Comparison of ENCODE assay signal across 10 cellular contexts in the genomic region with DNA sequence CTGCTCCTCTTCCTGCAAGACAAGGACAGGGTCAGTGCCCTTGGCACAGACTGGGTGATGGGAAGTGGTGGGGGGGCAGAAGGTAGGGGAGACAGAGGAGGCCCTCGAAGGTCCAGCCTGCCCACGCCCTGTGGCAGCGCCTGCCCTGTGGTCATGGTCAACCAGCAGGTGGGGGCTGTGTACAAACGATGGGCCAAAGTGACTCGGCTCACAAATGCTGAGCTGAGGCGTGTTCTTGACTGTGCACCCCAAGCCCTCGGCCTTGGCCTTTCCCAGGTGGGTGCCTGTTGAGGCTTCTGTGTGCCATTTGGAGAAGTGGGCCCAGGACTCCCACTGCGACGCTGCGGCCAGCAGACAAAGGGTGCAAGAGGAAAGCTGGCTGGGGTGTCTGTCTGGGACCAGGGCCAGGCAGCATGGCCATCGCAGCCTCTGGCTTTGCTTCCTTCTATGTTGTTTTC. TPM values are rescaled to one million over a fixed set of nuclear protein-coding genes. Genes with fewer than 3 reads are reported as not detected.
DNase-seq lines count a peak whose midpoint lies in the region; ATAC-seq and TF ChIP-seq lines count a peak whose summit lies in the region.
"Had no signal": no experiment of that assay in that cellular context is flagged by ENCODE, and none has a peak within 500 bp of the region (broad histone marks: within the 10 kb centered on the region; RNA-seq: fewer than 3 reads in every experiment).

No MANE protein-coding gene starts in this region.

- DNase-seq in Caki2 (ENCODE audit: low read depth) = peak; percentile 55
- DNase-seq in dorsolateral prefrontal cortex = no peak
- no peak for DNase-seq in omental fat pad (ENCODE audit: low spot score)
- no peak for DNase-seq in D341Med (ENCODE audit: low spot score)
- DNase-seq in DMS153 treated with DMSO at 0.1 percent for 48 hours (lab: John Stamatoyannopoulos, UW; ENCODE audit: unreplicated experiment) = no peak
- DNase-seq: BE2C; NCI-H146; stimulated activated naive CD4-positive, alpha-beta T cell had no signal

- intact Hi-C loops in dorsolateral prefrontal cortex (cut with DNase I) = no loop called here

- TF ChIP-seq CTCF in dorsolateral prefrontal cortex (IDR thresholded peaks at IDR 0.05 in 54 of 56, conservative IDR thresholded peaks at IDR 0.05 in 2 of 56; ENCODE audit: low read depth in 1 of 56, partially characterized antibody in 56 of 56) = no peak
- TF ChIP-seq CTCF in omental fat pad (IDR thresholded peaks at IDR 0.05) = no peak

- in situ Hi-C loops in Caki2 (cut with HindIII; ENCODE audit: low pct_unique_long_range_greater_than_20kb, low sequenced_read_pairs) = no loop called here

- peak; percentile 60 for ATAC-seq in omental fat pad (ENCODE audit: low FRiP score)
- no peak for ATAC-seq in GM21526 (IDR thresholded peaks at IDR 0.05; ENCODE audit: low FRiP score, unreplicated experiment)

- peak overlapping the region in 3 of 59 donors; percentile 9 to 19 (median 11) for H3K4me3 ChIP-seq in dorsolateral prefrontal cortex

- H3K27ac ChIP-seq in dorsolateral prefrontal cortex = peak overlapping the region in 46 of 59 donors; percentile 3 to 83 (median 56)
- H3K27ac ChIP-seq: neutrophil had no signal

- no peaks in the 10 kb centered on the region for H3K27me3 ChIP-seq in dorsolateral prefrontal cortex
- H3K27me3 ChIP-seq: BE2C, neutrophil had no signal

RNA-seq across cellular contexts. Expression of a gene that starts 22.6 kb away (rescaled TPM):
- total RNA-seq in Caki2 (2014; rRNA removed; shearing (Covaris generic); ENCODE audit: low replicate concordance) = 64.5 and 101 TPM in 2 replicates
- 100 to 1,000 TPM in 82 of 120 experiments, 10 to 100 TPM in 38; 68.5 to 146 (median 109) TPM for total RNA-seq in dorsolateral prefrontal cortex
- total RNA-seq in omental fat pad = 100 to 1,000 TPM; 150 to 231 (median 194) TPM

RNA-seq across cellular contexts. Expression of a gene that starts 38.2 kb away (rescaled TPM):
- 14.4 and 22.7 TPM in 2 replicates for total RNA-seq in Caki2 (2014; rRNA removed; shearing (Covaris generic); ENCODE audit: low replicate concordance)
- total RNA-seq in dorsolateral prefrontal cortex (100 to 1,000 TPM in 1 of 120 experiments, 10 to 100 TPM in 119; 22.0 to 110 (median 35.8) TPM), omental fat pad (10 to 100 TPM; 17.7 to 40.4 (median 30.4) TPM)

RNA-seq across cellular contexts. Expression of a gene that starts 38.4 kb away (rescaled TPM):
- 40.5 and 56.8 TPM in 2 replicates for total RNA-seq in Caki2 (2014; rRNA removed; shearing (Covaris generic); ENCODE audit: low replicate concordance)
- 10 to 100 TPM; 12.5 to 29.2 (median 18.7) TPM for total RNA-seq in dorsolateral prefrontal cortex
- total RNA-seq in omental fat pad = 10 to 100 TPM; 13.6 to 30.2 (median 26.9) TPM

RNA-seq across cellular contexts. Expression of a gene that starts 44.6 kb away (rescaled TPM):
- not detected in 2 replicates for total RNA-seq in Caki2 (2014; rRNA removed; shearing (Covaris generic); ENCODE audit: low replicate concordance)
- total RNA-seq in dorsolateral prefrontal cortex (1 to 10 TPM in 119 of 120 experiments, under 1 TPM in 1; 0.86 to 9.8 (median 3.5) TPM), omental fat pad (1 to 10 TPM in 3 of 4 donors, under 1 TPM in 1; 0.46 to 4.6 (median 1.9) TPM)

RNA-seq across cellular contexts. Expression of a gene that starts 48.9 kb away (rescaled TPM):
- total RNA-seq in Caki2 (2014; rRNA removed; shearing (Covaris generic); ENCODE audit: low replicate concordance) = 169 and 212 TPM in 2 replicates
- total RNA-seq in dorsolateral prefrontal cortex (100 to 1,000 TPM in 112 of 120 experiments, 10 to 100 TPM in 8; 73.8 to 169 (median 128) TPM), omental fat pad (100 to 1,000 TPM; 208 to 463 (median 244) TPM)
